In the genomic region with DNA sequence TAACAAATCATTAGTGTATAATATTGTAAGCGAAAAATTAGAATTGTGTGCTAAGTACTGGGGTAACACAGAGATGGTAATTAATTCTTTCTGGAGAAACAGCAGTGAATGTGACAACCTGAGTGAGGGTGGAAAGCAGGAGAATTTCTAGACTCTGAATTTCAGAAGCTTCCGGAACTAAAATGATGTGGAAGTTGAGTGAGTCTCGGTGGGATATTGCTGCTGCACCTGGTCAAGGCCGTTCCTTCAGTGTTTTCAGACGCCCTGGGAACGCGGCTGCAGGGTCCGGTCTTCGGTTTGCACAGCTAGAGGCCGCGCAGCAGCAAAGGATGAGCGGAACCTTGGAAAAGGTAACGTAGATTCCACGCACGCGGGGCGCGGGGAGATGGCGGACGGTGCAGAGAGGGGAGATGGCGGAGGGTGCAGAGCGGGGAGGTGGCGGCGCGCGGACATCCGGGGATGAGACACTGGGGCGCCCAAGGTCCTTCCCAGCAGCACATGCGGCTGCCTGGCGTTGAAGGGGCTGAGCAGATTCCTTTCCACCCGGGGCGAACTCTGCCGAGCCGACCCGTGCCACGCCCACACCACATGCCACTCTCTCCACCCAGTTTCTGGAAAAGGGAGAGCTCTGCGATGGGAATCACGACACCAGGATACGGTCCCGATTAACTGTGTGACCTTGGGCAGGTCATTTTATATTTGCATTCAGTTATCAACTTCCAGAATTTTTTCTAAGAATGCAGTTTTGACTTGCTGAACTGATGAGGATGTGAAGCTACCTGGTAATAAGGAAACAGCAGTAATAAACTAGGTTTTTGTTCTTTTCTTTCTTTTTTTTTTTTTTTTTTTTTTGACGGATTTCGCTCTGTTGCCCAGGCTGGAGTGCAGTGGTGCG, we compare ENCODE assay signal across 8 cellular contexts. TPM values are rescaled to one million over a fixed set of nuclear protein-coding genes. Genes with fewer than 3 reads are reported as not detected.
DNase-seq lines count a peak whose midpoint lies in the region; ATAC-seq and TF ChIP-seq lines count a peak whose summit lies in the region.

Gene MRPL48 (plus strand): TSS at position 232 of the 895 bp plus-strand sequence. CDS start 98 bp downstream, at position 330.

- H4K91ac ChIP-seq in trophoblast cell (ENCODE audit: low read depth, low read length): peak within 1 kb of the TSS; percentile 88

- TF ChIP-seq EP300 in transverse colon (IDR thresholded peaks at IDR 0.05; ENCODE audit: low read depth): no peak

- H3K27ac ChIP-seq in SU-DHL-6 (ENCODE audit: low read depth, low read length): peak within 1 kb of the TSS; percentile 92
- peak within 1 kb of the TSS; percentile 87 for H3K27ac ChIP-seq in trophoblast cell (ENCODE audit: low read depth, low read length)
- peak within 1 kb of the TSS; percentile 89 to 97 (median 92) for H3K27ac ChIP-seq in transverse colon

- H2AFZ ChIP-seq in SU-DHL-6 (ENCODE audit: low read depth, low read length, severe bottlenecking) (peak within 1 kb of the TSS; percentile 98), trophoblast cell (ENCODE audit: insufficient read depth, low read length, poor library complexity) (peak within 1 kb of the TSS; percentile 95)

- peak within 1 kb of the TSS; percentile 90 for H3K4me3 ChIP-seq in SU-DHL-6 (ENCODE audit: insufficient read depth, low read length, poor library complexity, severe bottlenecking)
- peak within 1 kb of the TSS; percentile 91 for H3K4me3 ChIP-seq in trophoblast cell (ENCODE audit: low read depth, low read length)
- H3K4me3 ChIP-seq in transverse colon: peak within 1 kb of the TSS; percentile 47 to 73 (median 68)

- H3K4me1 ChIP-seq in trophoblast cell (ENCODE audit: control insufficient read depth in 1 of 2, insufficient read depth in 2 of 2, low read length in 2 of 2) (peaks cover 0 to 4% of the 10 kb centered on the region in 2 experiments), transverse colon (peaks cover 5 to 23% (median 11%) of the 10 kb centered on the region in 4 donors)

- H2BK5ac ChIP-seq in trophoblast cell (ENCODE audit: low read depth, low read length, poor library complexity): peak within 1 kb of the TSS; percentile 78

- H3K4me2 ChIP-seq in SU-DHL-6 (ENCODE audit: low read depth, low read length, poor library complexity, severe bottlenecking): peak within 1 kb of the TSS; percentile 83
- H3K4me2 ChIP-seq in trophoblast cell (ENCODE audit: low read length): peak within 1 kb of the TSS; percentile 58

- peak within 1 kb of the TSS; percentile 79 for H2BK12ac ChIP-seq in trophoblast cell (ENCODE audit: low read length)

- H3K79me1 ChIP-seq in trophoblast cell (ENCODE audit: low read length): peaks cover 3% of the 10 kb centered on the region

- peak within 1 kb of the TSS; percentile 68 for H2BK120ac ChIP-seq in trophoblast cell (ENCODE audit: insufficient read depth, low read length, poor library complexity)

- in situ Hi-C loops in transverse colon (cut with MboI; ENCODE audit: low pct_ligation_motif_present in 1 of 4, low pct_unique_long_range_greater_than_20kb in 1 of 4, low sequenced_read_pairs in 3 of 4): no loop called here

- POLR2A ChIA-PET in GM10248 (lab: Yijun Ruan, JAX): interaction anchor here (1.0 to 1.4 kb wide), 2 partner anchors 8 to 27 kb away, joined by 5 to 6 read pairs; partner anchors contain the start of gene RAB6A

- peak; percentile 95 for DNase-seq in GM10248 (ENCODE audit: extremely low spot score)
- DNase-seq in NCI-H128 (lab: John Stamatoyannopoulos, UW; ENCODE audit: unreplicated experiment): peak; percentile 83
- DNase-seq in activated naive CD8-positive, alpha-beta T cell treated with anti-CD3 and anti-CD28 coated beads, Interleukin-2, amount 50 U/mL, for 16 hours (ENCODE audit: low read depth, low spot score): peak; percentile 85
- DNase-seq in cardiac septum (ENCODE audit: low spot score): peak; percentile 95
- peak; percentile 84 to 86 for DNase-seq in trophoblast cell
- DNase-seq in transverse colon: peak; percentile 93

- intact Hi-C loops in cardiac septum (cut with DNase I) (loop anchor here (2.0 kb wide), 1 partner anchor 91 kb away; no protein-coding TSS in a partner anchor), transverse colon (cut with DNase I; ENCODE audit: low total_unique reads) (no loop called here)

- H3K27me3 ChIP-seq in SU-DHL-6 (ENCODE audit: low read length) (no peaks in the 10 kb centered on the region), trophoblast cell (ENCODE audit: insufficient read depth, low read length) (no peaks in the 10 kb centered on the region), transverse colon (no peaks in the 10 kb centered on the region)

- TF ChIP-seq CTCF in GM10248 (IDR thresholded peaks at IDR 0.05; ENCODE audit: control extremely low read depth, extremely low read depth, low read depth, missing control alignments) (no peak), SU-DHL-6 (IDR thresholded peaks at IDR 0.05; ENCODE audit: insufficient read depth, low read length, poor library complexity, severe bottlenecking) (no peak), transverse colon (IDR thresholded peaks at IDR 0.05) (peak in 1 of 5 experiments; percentile 14)

- peak within 1 kb of the TSS; percentile 91 for H4K12ac ChIP-seq in trophoblast cell (ENCODE audit: low read depth, low read length)

- H4K8ac ChIP-seq in trophoblast cell (ENCODE audit: low read depth, low read length): peak within 1 kb of the TSS; percentile 97

- H3F3A ChIP-seq in SU-DHL-6 (ENCODE audit: insufficient read depth): peaks cover 14% of the 10 kb centered on the region; the same call in 1 of the 2 replicates

- H3K23ac ChIP-seq in trophoblast cell (ENCODE audit: low read length): no peak within 1 kb of the TSS

- peak; percentile 94 for ATAC-seq in HG02642 (IDR thresholded peaks at IDR 0.05; ENCODE audit: poor library complexity, unreplicated experiment)

- no CpG with 5 or more reads among the region's 43 CpGs for WGBS in trophoblast cell (ENCODE audit: extremely low coverage, insufficient coverage, insufficient read length)
- 2 to 17% methylated on average over 1 to 42 of the region's 43 CpGs for WGBS in transverse colon (ENCODE audit: low coverage in 1 of 2), 2 donors

- no peaks in the 10 kb centered on the region for H3K36me3 ChIP-seq in SU-DHL-6 (ENCODE audit: low read length)
- no peaks in the 10 kb centered on the region for H3K36me3 ChIP-seq in trophoblast cell (ENCODE audit: control insufficient read depth in 1 of 2, insufficient read depth in 2 of 2, low read length in 2 of 2)
- no peaks in the 10 kb centered on the region for H3K36me3 ChIP-seq in transverse colon

- H3K9me3 ChIP-seq in SU-DHL-6 (ENCODE audit: insufficient read depth, low read length) (no peaks in the 10 kb centered on the region), trophoblast cell (ENCODE audit: insufficient read depth, low read depth, low read length) (no peaks in the 10 kb centered on the region), transverse colon (no peaks in the 10 kb centered on the region)

- peak within 1 kb of the TSS; percentile 58 for H3K18ac ChIP-seq in trophoblast cell (ENCODE audit: low read length)

- H3K79me2 ChIP-seq in SU-DHL-6 (ENCODE audit: insufficient read depth, low read length): peaks cover 41% of the 10 kb centered on the region
- peaks cover 2% of the 10 kb centered on the region for H3K79me2 ChIP-seq in trophoblast cell (ENCODE audit: control insufficient read depth, insufficient read depth, low read length, poor library complexity)

- no peaks in the 10 kb centered on the region for H4K20me1 ChIP-seq in SU-DHL-6 (ENCODE audit: low read depth, low read length)

- H2AK5ac ChIP-seq in trophoblast cell (ENCODE audit: low read length): peak within 1 kb of the TSS; percentile 90

- CTCF ChIA-PET in GM10248 (lab: Yijun Ruan, JAX): interaction anchor here (0.9 to 1.9 kb wide), 4 partner anchors 9 to 27 kb away, joined by 3 to 6 read pairs (median 4); partner anchors contain the start of gene RAB6A

- no peaks in the 10 kb centered on the region for H3K9me2 ChIP-seq in SU-DHL-6 (replicated peaks; ENCODE audit: insufficient read depth, low read length)

- H3K9ac ChIP-seq in SU-DHL-6 (ENCODE audit: low read length) (peak within 1 kb of the TSS; percentile 82), trophoblast cell (ENCODE audit: low read length) (peak within 1 kb of the TSS; percentile 91)

- peak within 1 kb of the TSS; percentile 70 for H3K14ac ChIP-seq in trophoblast cell (ENCODE audit: low read length)

- peak within 1 kb of the TSS; percentile 96 for H3K4ac ChIP-seq in trophoblast cell (ENCODE audit: low read depth, low read length)

- peak; percentile 72 for TF ChIP-seq POLR2A in transverse colon (IDR thresholded peaks at IDR 0.05)

RNA-seq across cellular contexts. Expression of gene MRPL48, which starts in this region (rescaled TPM):
- total RNA-seq in cardiac septum: 30.8 TPM
- 55.2 and 56.9 TPM in 2 replicates for polyA plus RNA-seq in trophoblast cell (2013)
- total RNA-seq in transverse colon: 10 to 100 TPM in 3 of 4 donors, not detected in 1; 10.5 to 21.1 (median 21.0) TPM

Comparison
In these comparisons a context has a peak if more than half of its experiments do, and no peak if none do; other contexts are left out.
1. Peak in every context shown above with its lines: DNase-seq, ATAC-seq, H3K4me3 ChIP-seq and H3K27ac ChIP-seq.